23 cellular contexts compared by ENCODE assay signal in the genomic region with DNA sequence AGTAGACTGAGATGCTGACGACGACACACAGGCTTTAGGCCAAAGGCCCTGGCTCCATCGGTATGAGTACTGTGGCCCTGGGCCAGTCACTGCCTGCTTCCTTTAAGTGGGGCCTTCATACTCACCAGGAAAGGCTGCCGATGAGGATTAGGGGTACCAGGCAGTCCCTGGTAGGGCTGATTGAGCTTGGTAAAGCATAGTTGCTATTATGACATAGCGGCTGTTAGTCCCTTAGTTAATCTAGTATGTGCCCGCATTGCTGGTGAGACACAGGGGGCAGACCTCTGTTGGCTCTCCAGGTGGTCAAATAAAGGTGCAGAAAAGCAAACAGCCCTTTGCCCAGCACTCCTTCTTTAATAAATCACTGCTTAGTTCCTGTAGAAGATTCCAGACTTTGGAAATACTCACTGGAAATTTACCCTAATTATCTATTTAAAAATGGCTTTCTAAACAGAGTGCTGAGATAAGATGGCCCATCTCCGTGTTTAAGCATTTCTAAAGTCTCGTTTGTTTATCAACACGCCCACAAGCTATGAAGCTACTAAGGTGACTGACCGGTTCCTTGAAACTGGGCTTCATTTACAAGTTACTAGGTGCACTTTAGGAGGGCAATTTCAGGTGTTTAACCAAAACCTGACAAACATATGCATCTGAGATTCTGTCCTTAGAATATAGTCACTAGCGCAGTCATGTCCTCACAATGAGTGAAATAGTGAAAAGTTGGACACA. TPM values are rescaled to one million over a fixed set of nuclear protein-coding genes. Genes with fewer than 3 reads are reported as not detected.
A peak's percentile ranks its signal among the peaks of the same experiment; 100 is the strongest.
DNase-seq lines count a peak whose midpoint lies in the region; ATAC-seq, FAIRE-seq and TF ChIP-seq lines count a peak whose summit lies in the region.
"Had no signal": no experiment of that assay in that cellular context is flagged by ENCODE, and none has a peak within 500 bp of the region (broad histone marks: within the 10 kb centered on the region; RNA-seq: fewer than 3 reads in every experiment).

No MANE protein-coding gene starts in this region.

- H3K36me3 ChIP-seq in hepatocyte (replicated peaks; ENCODE audit: insufficient read depth, low read depth) (no peaks in the 10 kb centered on the region), pancreas (no peaks in the 10 kb centered on the region), transverse colon (no peaks in the 10 kb centered on the region)
- H3K36me3 ChIP-seq: left ventricle myocardium inferior, ovary had no signal

- no peak for FAIRE-seq in pancreas (lab: Jason Lieb, UNC)
- FAIRE-seq: astrocyte, D721Med, urothelium cell line had no signal

- no peaks in the 10 kb centered on the region for H3K79me2 ChIP-seq in hepatocyte

- no peak for TF ChIP-seq EP300 in transverse colon (IDR thresholded peaks at IDR 0.05; ENCODE audit: low read depth)

- H3K4me3 ChIP-seq in hepatocyte (no peak overlapping the region), pancreas (no peak overlapping the region), transverse colon (no peak overlapping the region)
- H3K4me3 ChIP-seq: left ventricle myocardium inferior, ovary had no signal

- 30% methylated on average over 11 of the region's 11 CpGs for WGBS in hepatocyte (ENCODE audit: low lambda C conversion rate, missing lambda C conversion rate)
- WGBS in pancreas, 2 donors: 48 to 50% methylated on average over 11 of the region's 11 CpGs
- WGBS in transverse colon (ENCODE audit: low coverage in 1 of 2), 2 donors: 51 to 58% methylated on average over 8 to 11 of the region's 11 CpGs

- H3K4me2 ChIP-seq in hepatocyte: peak overlapping the region; percentile 61

- intact Hi-C loops in pancreas (cut with DNase I) (no loop called here), transverse colon (cut with DNase I; ENCODE audit: low total_unique reads) (no loop called here)

- no peaks in the 10 kb centered on the region for H3K9me2 ChIP-seq in hepatocyte (replicated peaks; ENCODE audit: insufficient read depth)

- ATAC-seq in pancreas: peak in 3 of 4 donors; percentile 69 to 75 (median 73)
- ATAC-seq: effector memory CD8-positive, alpha-beta T cell; natural killer cell; SK-N-SH treated with all-trans-retinoic acid at 6 μM for 48 hours had no signal

- TF ChIP-seq CTCF in hepatocyte (IDR thresholded peaks at IDR 0.05; ENCODE audit: poor library complexity) (no peak), pancreas (IDR thresholded peaks at IDR 0.05) (no peak), transverse colon (IDR thresholded peaks at IDR 0.05) (no peak)

- no peak for TF ChIP-seq POLR2A in transverse colon (IDR thresholded peaks at IDR 0.05)

- H4K20me1 ChIP-seq in hepatocyte (ENCODE audit: insufficient read depth, poor library complexity, severe bottlenecking): no peaks in the 10 kb centered on the region

- H3K4me1 ChIP-seq in hepatocyte (ENCODE audit: insufficient read depth) (peaks cover 9% of the 10 kb centered on the region), pancreas (no peaks in the 10 kb centered on the region), transverse colon (peaks cover 0 to 8% (median 3%) of the 10 kb centered on the region in 4 donors)
- H3K4me1 ChIP-seq: left ventricle myocardium inferior had no signal

- DNase-seq in HuH-7.5 (ENCODE audit: low spot score): peak; percentile 59
- peak; percentile 45 for DNase-seq in hepatocyte (ENCODE audit: low spot score)
- DNase-seq in pancreas: no peak
- DNase-seq in transverse colon: peak; percentile 11
- DNase-seq in DMS 273 (lab: John Stamatoyannopoulos, UW; ENCODE audit: unreplicated experiment): no peak
- DNase-seq in dedifferentiated amniotic fluid mesenchymal stem cell (ENCODE audit: extremely low spot score): no peak
- no peak for DNase-seq in NCI-H1694 treated with DMSO at 0.1 percent for 48 hours (lab: John Stamatoyannopoulos, UW)
- DNase-seq: activated CD4-positive, alpha-beta T cell treated with anti-CD3 and anti-CD28 coated beads, Interleukin-2, amount 50 U/mL, for 48 hours; cerebellar nuclear complex; effector memory CD8-positive, alpha-beta T cell; EL; foreskin fibroblast; left ventricle myocardium inferior; natural killer cell; NCI-H1105 treated with DMSO at 0.1 percent for 48 hours; NCI-H2081 treated with DMSO at 0.1 percent for 48 hours; NCI-H345; NCI-H774 had no signal

- H2AFZ ChIP-seq in hepatocyte: no peak overlapping the region

- H3K27ac ChIP-seq in hepatocyte: peak overlapping the region; percentile 91
- no peak overlapping the region for H3K27ac ChIP-seq in pancreas
- H3K27ac ChIP-seq in transverse colon: peak overlapping the region in 1 of 4 donors; percentile 39
- H3K27ac ChIP-seq: left ventricle myocardium inferior, ovary had no signal

- in situ Hi-C loops in transverse colon (cut with MboI; ENCODE audit: low pct_ligation_motif_present in 1 of 4, low pct_unique_long_range_greater_than_20kb in 1 of 4, low sequenced_read_pairs in 3 of 4): no loop called here

- no peaks in the 10 kb centered on the region for H3K9me3 ChIP-seq in hepatocyte (ENCODE audit: low read depth)
- H3K9me3 ChIP-seq in pancreas: no peaks in the 10 kb centered on the region
- H3K9me3 ChIP-seq in transverse colon: no peaks in the 10 kb centered on the region
- H3K9me3 ChIP-seq: left ventricle myocardium inferior, ovary had no signal

- H3K27me3 ChIP-seq in hepatocyte (no peaks in the 10 kb centered on the region), pancreas (no peaks in the 10 kb centered on the region), transverse colon (no peaks in the 10 kb centered on the region)
- H3K27me3 ChIP-seq: ovary had no signal

RNA-seq across cellular contexts. Expression of a gene that starts 8.7 kb away (rescaled TPM):
- total RNA-seq in hepatocyte: 107 and 109 TPM in 2 replicates
- 113 and 122 TPM in 2 replicates for polyA plus RNA-seq in hepatocyte
- 10 to 100 TPM; 13.3 to 21.3 (median 15.4) TPM for total RNA-seq in pancreas
- 10 to 100 TPM; 15.6 to 19.6 TPM for polyA plus RNA-seq in pancreas
- 10 to 100 TPM; 33.3 to 39.7 (median 38.4) TPM for total RNA-seq in transverse colon

Comparison
In these comparisons a context has a peak if more than half of its experiments do, and no peak if none do; other contexts are left out.
1. DNase-seq: peak in HuH-7.5 (single experiment), hepatocyte (single experiment) and transverse colon (single experiment); none in pancreas (0 of 6), DMS 273 (single experiment), dedifferentiated amniotic fluid mesenchymal stem cell (single experiment) and NCI-H1694 treated with DMSO at 0.1 percent for 48 hours (single experiment).